23 cellular contexts compared by ENCODE assay signal in the genomic region with DNA sequence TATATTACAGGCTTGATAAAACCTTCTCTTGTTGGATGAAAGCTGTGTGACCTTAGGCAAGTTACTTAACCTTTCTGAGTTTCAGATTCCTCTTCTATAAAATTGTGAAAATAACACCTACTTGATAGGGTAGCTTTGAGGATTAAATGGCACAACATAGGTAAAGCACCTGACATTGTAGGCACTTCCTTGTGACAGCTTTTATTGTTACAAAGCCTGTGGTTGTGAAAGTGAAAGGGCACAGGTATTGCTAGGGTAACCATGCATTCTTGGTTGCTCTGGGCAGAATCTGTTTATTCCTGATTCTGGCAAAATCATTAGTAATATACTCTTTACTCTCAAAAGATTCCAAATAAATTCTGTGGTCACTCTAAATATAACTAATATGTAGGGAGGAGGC.
"Had no signal": no experiment of that assay in that cellular context is flagged by ENCODE, and none has a peak within 500 bp of the region (broad histone marks: within the 10 kb centered on the region; RNA-seq: fewer than 3 reads in every experiment).

No MANE protein-coding gene starts in this region.

- FAIRE-seq: endothelial cell of umbilical vein, frontal cortex, kidney had no signal

- H3K9me3 Mint-ChIP-seq: mesothelial cell of epicardium had no signal

- H3K4me3 ChIP-seq: colonic mucosa, dorsolateral prefrontal cortex, esophagus muscularis mucosa, gastroesophageal sphincter, heart left ventricle, hepatocyte, left lung, lower lobe of right lung had no signal

- DNase-seq: colonic mucosa; dermis blood vessel endothelial cell; dorsolateral prefrontal cortex; effector CD4-positive, alpha-beta T cell; effector memory CD4-positive, alpha-beta T cell; foreskin keratinocyte; heart left ventricle; hypothalamus; immature natural killer cell; islet precursor cell; kidney; kidney glomerular epithelial cell; left lung; left ventricle myocardium superior; lower lobe of right lung; mesenchymal stem cell; naive thymus-derived CD4-positive, alpha-beta T cell had no signal

- ATAC-seq: foreskin keratinocyte; gastroesophageal sphincter; heart left ventricle; left lung; left ventricle myocardium superior; lower lobe of right lung; naive thymus-derived CD4-positive, alpha-beta T cell had no signal

- H2AFZ ChIP-seq: hepatocyte had no signal

- H3K4me1 ChIP-seq: colonic mucosa, esophagus muscularis mucosa, foreskin keratinocyte, gastroesophageal sphincter, heart left ventricle, left lung, lower lobe of right lung had no signal

- H3K27ac ChIP-seq: colonic mucosa, dorsolateral prefrontal cortex, esophagus muscularis mucosa, foreskin keratinocyte, gastroesophageal sphincter, heart left ventricle, hepatocyte, left lung, lower lobe of right lung had no signal

- H3K27me3 Mint-ChIP-seq: naive thymus-derived CD4-positive, alpha-beta T cell had no signal

- H3K4me2 ChIP-seq: hepatocyte had no signal

- H3K79me2 ChIP-seq: hepatocyte had no signal

- H3K36me3 Mint-ChIP-seq: immature natural killer cell; mesothelial cell of epicardium; naive thymus-derived CD4-positive, alpha-beta T cell had no signal

- H3K36me3 ChIP-seq: colonic mucosa, esophagus muscularis mucosa, gastroesophageal sphincter, heart left ventricle, left lung, lower lobe of right lung had no signal

- H3K9me3 ChIP-seq: colonic mucosa, esophagus muscularis mucosa, gastroesophageal sphincter, heart left ventricle, left lung, lower lobe of right lung had no signal

- H3K4me1 Mint-ChIP-seq: immature natural killer cell; mesothelial cell of epicardium; naive thymus-derived CD4-positive, alpha-beta T cell had no signal

- H3K27me3 ChIP-seq: colonic mucosa, dorsolateral prefrontal cortex, esophagus muscularis mucosa, foreskin keratinocyte, gastroesophageal sphincter, hepatocyte, left lung had no signal

- H3K4me3 Mint-ChIP-seq: immature natural killer cell; mesothelial cell of epicardium; naive thymus-derived CD4-positive, alpha-beta T cell had no signal

- H3K27ac Mint-ChIP-seq: immature natural killer cell; mesothelial cell of epicardium; naive thymus-derived CD4-positive, alpha-beta T cell had no signal
